ENCODE assay signal across 1 cellular context in genomic region chr17:42969006-42969581, GRCh38.
TF ChIP-seq lines count a peak whose summit lies in the region.

No MANE protein-coding gene starts in this region.

TF ChIP-seq in WTC11, 78 proteins besides CTCF, POLR2A, EP300 and RAD21 (continued from another document):
- TF ChIP-seq ZBTB21 (CRISPR knock-in tag; IDR thresholded peaks at IDR 0.05; ENCODE audit: borderline replicate concordance) (no peak), ESRRA (CRISPR knock-in tag; IDR thresholded peaks at IDR 0.05; ENCODE audit: borderline replicate concordance) (no peak), CREM (CRISPR knock-in tag; IDR thresholded peaks at IDR 0.05) (no peak), HMGXB4 (CRISPR knock-in tag; IDR thresholded peaks at IDR 0.05) (no peak), ZNF263 (CRISPR knock-in tag; IDR thresholded peaks at IDR 0.05; ENCODE audit: low read depth) (no peak)
- TF ChIP-seq, protein P1, sequence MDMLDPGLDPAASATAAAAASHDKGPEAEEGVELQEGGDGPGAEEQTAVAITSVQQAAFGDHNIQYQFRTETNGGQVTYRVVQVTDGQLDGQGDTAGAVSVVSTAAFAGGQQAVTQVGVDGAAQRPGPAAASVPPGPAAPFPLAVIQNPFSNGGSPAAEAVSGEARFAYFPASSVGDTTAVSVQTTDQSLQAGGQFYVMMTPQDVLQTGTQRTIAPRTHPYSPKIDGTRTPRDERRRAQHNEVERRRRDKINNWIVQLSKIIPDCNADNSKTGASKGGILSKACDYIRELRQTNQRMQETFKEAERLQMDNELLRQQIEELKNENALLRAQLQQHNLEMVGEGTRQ (CRISPR knock-in tag; IDR thresholded peaks at IDR 0.05): no peak
- TF ChIP-seq, protein P2, sequence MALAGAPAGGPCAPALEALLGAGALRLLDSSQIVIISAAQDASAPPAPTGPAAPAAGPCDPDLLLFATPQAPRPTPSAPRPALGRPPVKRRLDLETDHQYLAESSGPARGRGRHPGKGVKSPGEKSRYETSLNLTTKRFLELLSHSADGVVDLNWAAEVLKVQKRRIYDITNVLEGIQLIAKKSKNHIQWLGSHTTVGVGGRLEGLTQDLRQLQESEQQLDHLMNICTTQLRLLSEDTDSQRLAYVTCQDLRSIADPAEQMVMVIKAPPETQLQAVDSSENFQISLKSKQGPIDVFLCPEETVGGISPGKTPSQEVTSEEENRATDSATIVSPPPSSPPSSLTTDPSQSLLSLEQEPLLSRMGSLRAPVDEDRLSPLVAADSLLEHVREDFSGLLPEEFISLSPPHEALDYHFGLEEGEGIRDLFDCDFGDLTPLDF (CRISPR knock-in tag; IDR thresholded peaks at IDR 0.05): no peak
- TF ChIP-seq, protein P3, sequence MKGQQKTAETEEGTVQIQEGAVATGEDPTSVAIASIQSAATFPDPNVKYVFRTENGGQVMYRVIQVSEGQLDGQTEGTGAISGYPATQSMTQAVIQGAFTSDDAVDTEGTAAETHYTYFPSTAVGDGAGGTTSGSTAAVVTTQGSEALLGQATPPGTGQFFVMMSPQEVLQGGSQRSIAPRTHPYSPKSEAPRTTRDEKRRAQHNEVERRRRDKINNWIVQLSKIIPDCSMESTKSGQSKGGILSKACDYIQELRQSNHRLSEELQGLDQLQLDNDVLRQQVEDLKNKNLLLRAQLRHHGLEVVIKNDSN (CRISPR knock-in tag; IDR thresholded peaks at IDR 0.05): no peak
TF ChIP-seq in WTC11: peak in this region for 0.
